20 cellular contexts compared by ENCODE assay signal in genomic region chr2:60105868-60106267, GRCh38.
"Had no signal": no experiment of that assay in that cellular context is flagged by ENCODE, and none has a peak within 500 bp of the region (broad histone marks: within the 10 kb centered on the region; RNA-seq: fewer than 3 reads in every experiment).

No MANE protein-coding gene starts in this region.

- H3K36me3 ChIP-seq: ascending aorta, neutrophil, stomach, upper lobe of left lung had no signal

- H3K27ac Mint-ChIP-seq: activated CD4-positive, alpha-beta T cell treated with anti-CD3 and anti-CD28 coated beads, Interleukin-2, amount 10 ng/mL, durations not matched to agents 24 days and 14 days; activated naive CD4-positive, alpha-beta T cell treated with anti-CD3 and anti-CD28 coated beads, Interleukin-2, amount 50 U/mL, for 24 hours; mesothelial cell of epicardium; natural killer cell treated with Interleukin-12 subunit alpha and Interleukin-12 subunit beta and Interleukin-15 and Interleukin-18, amount 100 ng/mL, for 72 hours; stimulated activated effector memory CD8-positive, alpha-beta T cell treated with anti-CD3 and anti-CD28 coated beads, Interleukin-12 subunit alpha, Interleukin-12 subunit beta, amount 100 ng/mL, for 72 hours; WTC11 had no signal

- H3K27me3 ChIP-seq: ascending aorta, neutrophil, stomach, testis, upper lobe of left lung had no signal

- H3K4me1 Mint-ChIP-seq: mesothelial cell of epicardium; stimulated activated effector memory CD8-positive, alpha-beta T cell treated with anti-CD3 and anti-CD28 coated beads, Interleukin-12 subunit alpha, Interleukin-12 subunit beta, amount 100 ng/mL, for 72 hours had no signal

- H3K4me3 Mint-ChIP-seq: activated CD4-positive, alpha-beta T cell treated with anti-CD3 and anti-CD28 coated beads, Interleukin-2, amount 10 ng/mL, durations not matched to agents 24 days and 14 days; activated naive CD4-positive, alpha-beta T cell treated with anti-CD3 and anti-CD28 coated beads, Interleukin-2, amount 50 U/mL, for 24 hours; mesothelial cell of epicardium; natural killer cell treated with Interleukin-12 subunit alpha and Interleukin-12 subunit beta and Interleukin-15 and Interleukin-18, amount 100 ng/mL, for 72 hours; stimulated activated effector memory CD8-positive, alpha-beta T cell treated with anti-CD3 and anti-CD28 coated beads, Interleukin-12 subunit alpha, Interleukin-12 subunit beta, amount 100 ng/mL, for 72 hours; WTC11 had no signal

- H3K9ac ChIP-seq: parathyroid adenoma had no signal

- H3K9me3 ChIP-seq: ascending aorta, neutrophil, testis, upper lobe of left lung had no signal

- ATAC-seq: left lobe of liver, sciatic nerve, WTC11 had no signal

- H3K36me3 Mint-ChIP-seq: activated naive CD4-positive, alpha-beta T cell treated with anti-CD3 and anti-CD28 coated beads, Interleukin-2, amount 50 U/mL, for 24 hours; mesothelial cell of epicardium; natural killer cell treated with Interleukin-12 subunit alpha and Interleukin-12 subunit beta and Interleukin-15 and Interleukin-18, amount 100 ng/mL, for 72 hours; stimulated activated effector memory CD8-positive, alpha-beta T cell treated with anti-CD3 and anti-CD28 coated beads, Interleukin-12 subunit alpha, Interleukin-12 subunit beta, amount 100 ng/mL, for 72 hours; WTC11 had no signal

- H3K27ac ChIP-seq: ascending aorta, neutrophil, parathyroid adenoma, stomach, testis, upper lobe of left lung had no signal

- DNase-seq: activated CD4-positive, alpha-beta T cell treated with anti-CD3 and anti-CD28 coated beads, Interleukin-2, amount 10 ng/mL, durations not matched to agents 24 days and 14 days; activated gamma-delta T cell; cerebellar nuclear complex; cortex of kidney; erythroblast; stimulated activated CD4-positive, alpha-beta T cell treated with anti-CD3 and anti-CD28 coated beads, Interleukin-4, amount 100 ng/mL, for 24 hours; stomach; testis had no signal

- H3K4me3 ChIP-seq: ascending aorta, lung, stomach, testis, upper lobe of left lung had no signal

- H3K9me3 Mint-ChIP-seq: activated CD4-positive, alpha-beta T cell treated with anti-CD3 and anti-CD28 coated beads, Interleukin-2, amount 10 ng/mL, durations not matched to agents 24 days and 14 days; activated naive CD4-positive, alpha-beta T cell treated with anti-CD3 and anti-CD28 coated beads, Interleukin-2, amount 50 U/mL, for 24 hours; mesothelial cell of epicardium; natural killer cell treated with Interleukin-12 subunit alpha and Interleukin-12 subunit beta and Interleukin-15 and Interleukin-18, amount 100 ng/mL, for 72 hours; WTC11 had no signal

- H3K4me1 ChIP-seq: ascending aorta, parathyroid adenoma, testis, upper lobe of left lung had no signal
